ENCODE assay signal across 14 cellular contexts in genomic region chr14:61346221-61346620, GRCh38. TPM values are rescaled to one million over a fixed set of nuclear protein-coding genes. Genes with fewer than 3 reads are reported as not detected.
DNase-seq lines count a peak whose midpoint lies in the region; ATAC-seq, FAIRE-seq and TF ChIP-seq lines count a peak whose summit lies in the region.
"Had no signal": no experiment of that assay in that cellular context is flagged by ENCODE, and none has a peak within 500 bp of the region (broad histone marks: within the 10 kb centered on the region; RNA-seq: fewer than 3 reads in every experiment).

No MANE protein-coding gene starts in this region.

- no peak for TF ChIP-seq POLR2A in K562 (conservative IDR thresholded peaks at IDR 0.05)

- no peak for TF ChIP-seq EP300 in K562 (IDR thresholded peaks at IDR 0.05; ENCODE audit: low read length)

- no peak for DNase-seq in activated T-cell treated with anti-CD3 and anti-CD28 coated beads, Interleukin-2, amount 50 U/mL, for 4 hours
- DNase-seq in activated T-cell treated with anti-CD3 and anti-CD28 coated beads, Interleukin-2, amount 50 U/mL, for 1 hour = no peak
- DNase-seq in K562 (ENCODE audit: extremely low read depth in 1 of 4, low spot score in 3 of 4) (no peak), natural killer cell (no peak), COLO668 (lab: John Stamatoyannopoulos, UW; ENCODE audit: unreplicated experiment) (no peak), NCI-H226 (no peak)
- DNase-seq: aorta; NCI-H1417; NCI-H2227 treated with DMSO at 0.1 percent for 48 hours; pancreas; Right ventricle myocardium superior; stimulated activated CD4-positive, alpha-beta T cell treated with anti-CD3 and anti-CD28 coated beads, Interleukin-2, amount 100 ng/mL, for 48 hours had no signal

- ATAC-seq in activated T-cell treated with anti-CD3 and anti-CD28 coated beads, Interleukin-2, amount 50 U/mL, for 4 hours = no peak
- ATAC-seq in K562 (no peak), natural killer cell (no peak), HG02759 (IDR thresholded peaks at IDR 0.05; ENCODE audit: unreplicated experiment) (no peak)
- ATAC-seq: pancreas had no signal

- WGBS in K562 (ENCODE audit: insufficient coverage, low coverage, missing lambda C conversion rate) = 25% methylated on average over 2 of the region's 2 CpGs

- H4K20me1 ChIP-seq in K562 (replicated peaks; ENCODE audit: control insufficient read depth, insufficient read depth, low read length) = no peaks in the 10 kb centered on the region

- H3K9me1 ChIP-seq in K562 (ENCODE audit: control insufficient read depth, insufficient read depth, low read length) = no peaks in the 10 kb centered on the region

- no peak overlapping the region for H3K9ac ChIP-seq in K562 (ENCODE audit: insufficient read depth in 1 of 2, low read depth in 2 of 2, low read length in 2 of 2)

- H3K4me3 ChIP-seq in K562 = no peak overlapping the region
- H3K4me3 ChIP-seq: pancreas had no signal

- H3K4me3 Mint-ChIP-seq in activated T-cell treated with anti-CD3 and anti-CD28 coated beads, Interleukin-2, amount 50 U/mL, for 4 hours = peak overlapping the region; percentile 83
- H3K4me3 Mint-ChIP-seq in natural killer cell = peak overlapping the region; percentile 92

- H3K9me3 ChIP-seq in KOPT-K1 (ENCODE audit: insufficient read depth, low read length, poor library complexity, severe bottlenecking) (no peaks in the 10 kb centered on the region), K562 (replicated peaks; ENCODE audit: control insufficient read depth, insufficient read depth, low read depth, low read length) (no peaks in the 10 kb centered on the region)
- H3K9me3 ChIP-seq: pancreas had no signal

- H3K36me3 ChIP-seq in KOPT-K1 (ENCODE audit: insufficient read depth, low read length) = peaks cover 12% of the 10 kb centered on the region
- no peaks in the 10 kb centered on the region for H3K36me3 ChIP-seq in K562 (ENCODE audit: control insufficient read depth, insufficient read depth, low read length)
- H3K36me3 ChIP-seq: pancreas had no signal

- no peak for FAIRE-seq in K562 (lab: Jason Lieb, UNC)
- FAIRE-seq: pancreas had no signal

- no peak for TF ChIP-seq CTCF in K562 (IDR thresholded peaks at IDR 0.05 in 2 of 3, conservative IDR thresholded peaks at IDR 0.05 in 1 of 3; ENCODE audit: insufficient read depth in 2 of 3, low read depth in 1 of 3, low read length in 3 of 3)
- TF ChIP-seq CTCF in natural killer cell (IDR thresholded peaks at IDR 0.05) = no peak

- peaks cover 98% of the 10 kb centered on the region for H3K4me1 Mint-ChIP-seq in activated T-cell treated with anti-CD3 and anti-CD28 coated beads, Interleukin-2, amount 50 U/mL, for 4 hours (ENCODE audit: low read depth)
- peaks cover 99% of the 10 kb centered on the region in 2 donors for H3K4me1 Mint-ChIP-seq in natural killer cell

- CTCF ChIA-PET in K562 (lab: Yijun Ruan, JAX; ENCODE audit: low intra/inter-chr PET ratio) = no interaction called here

- H3K27ac ChIP-seq in KOPT-K1 (ENCODE audit: low read depth, low read length, poor library complexity, severe bottlenecking) = peak overlapping the region; percentile 98
- H3K27ac ChIP-seq in K562 (ENCODE audit: extremely low read depth, low read depth, low read length) = peak overlapping the region; percentile 25; the same call in 1 of the 3 replicates
- H3K27ac ChIP-seq: pancreas had no signal

- no TSS peak for BruUV-seq in K562 (replicated peaks; lab: Mats Ljungman, UMichigan)

- no peaks in the 10 kb centered on the region for H3K27me3 ChIP-seq in K562 (ENCODE audit: control insufficient read depth in 2 of 2, insufficient read depth in 2 of 2, low read length in 2 of 2)
- H3K27me3 ChIP-seq: pancreas had no signal

- H2AFZ ChIP-seq in K562 (ENCODE audit: low read depth, low read length) = no peak overlapping the region; the same call in 1 of the 2 replicates

- intact Hi-C loops in K562 (cut with micrococcal nuclease) = no loop called here
- intact Hi-C loops in natural killer cell (cut with micrococcal nuclease) = loop anchor here (10.0 kb wide), 1 partner anchor 319 kb away; no protein-coding TSS in a partner anchor

- no peak overlapping the region for H3K4me2 ChIP-seq in K562 (ENCODE audit: insufficient read depth, low read length)

- H3K27me3 Mint-ChIP-seq in activated T-cell treated with anti-CD3 and anti-CD28 coated beads, Interleukin-2, amount 50 U/mL, for 4 hours (ENCODE audit: low read depth) = no peaks in the 10 kb centered on the region
- H3K27me3 Mint-ChIP-seq in natural killer cell (ENCODE audit: low read depth in 2 of 2) = no peaks in the 10 kb centered on the region

- no peak for TF ChIP-seq RAD21 in K562 (CRISPR knock-in tag; conservative IDR thresholded peaks at IDR 0.05 in 1 of 2, IDR thresholded peaks at IDR 0.05 in 1 of 2)

- peak overlapping the region in 1 of 2 donors; percentile 99 for H3K27ac Mint-ChIP-seq in natural killer cell

- in situ Hi-C loops in K562 (cut with MboI) = no loop called here

- H3K9me3 Mint-ChIP-seq in activated T-cell treated with anti-CD3 and anti-CD28 coated beads, Interleukin-2, amount 50 U/mL, for 4 hours = peaks cover 3% of the 10 kb centered on the region
- no peaks in the 10 kb centered on the region for H3K9me3 Mint-ChIP-seq in natural killer cell

- H3K4me1 ChIP-seq in K562 (replicated peaks in 1 of 2; ENCODE audit: control insufficient read depth in 2 of 2, insufficient read depth in 2 of 2, low read length in 2 of 2) = peaks cover 9 to 32% of the 10 kb centered on the region in 2 experiments; a peak in 3 of 5 replicates
- H3K4me1 ChIP-seq: pancreas had no signal

- peaks cover 16% of the 10 kb centered on the region for H3K36me3 Mint-ChIP-seq in activated T-cell treated with anti-CD3 and anti-CD28 coated beads, Interleukin-2, amount 50 U/mL, for 4 hours (ENCODE audit: insufficient read depth)
- no peaks in the 10 kb centered on the region for H3K36me3 Mint-ChIP-seq in natural killer cell

- H3K79me2 ChIP-seq in K562 (ENCODE audit: control insufficient read depth, insufficient read depth, low read length) = peaks cover 3% of the 10 kb centered on the region; the same call in 1 of the 3 replicates

- POLR2A ChIA-PET in K562 (lab: Yijun Ruan, JAX) = interaction anchor here (0.8 to 1.5 kb wide), 2 partner anchors 12 to 23 kb away, joined by 3 read pairs; no protein-coding TSS in a partner anchor

TF ChIP-seq in K562, 482 proteins besides CTCF, POLR2A, EP300 and RAD21:
- TF ChIP-seq POLR2B (IDR thresholded peaks at IDR 0.05; ENCODE audit: low read depth, partially characterized antibody) (no peak), KLF16 (IDR thresholded peaks at IDR 0.05) (no peak), ZC3H11A (IDR thresholded peaks at IDR 0.05; ENCODE audit: low read depth, low read length) (no peak), ZNF316 (IDR thresholded peaks at IDR 0.05) (0 out of 2 replicates have a peak, but pooled peaks have one; percentile 25)

RNA-seq across cellular contexts. Expression of gene PRKCH, which starts 24.8 kb away (rescaled TPM):
- 100 to 1,000 TPM; 109 to 141 (median 134) TPM for total RNA-seq in activated T-cell treated with anti-CD3 and anti-CD28 coated beads, Interleukin-2, amount 50 U/mL, for 4 hours
- total RNA-seq in K562 (2011; cell fraction: chromatin; rRNA removed; ENCODE audit: low replicate concordance) = 8.7 and 13.2 TPM in 2 replicates
- total RNA-seq in K562 (2011; cell fraction: nucleolus; rRNA removed) = 3.2 and 3.5 TPM in 2 replicates
- total RNA-seq in K562 (2011; cell fraction: nucleoplasm; rRNA removed) = 7.8 and 8.9 TPM in 2 replicates
- total RNA-seq in K562 (2014; rRNA removed) = 4.0 and 9.9 TPM in 2 replicates
- 4.1 and 4.3 TPM in 2 replicates for total RNA-seq in K562 (2014; rRNA removed; fragmentation: Illumina TruSeq; extraction: Trizol)
- total RNA-seq in K562 (2015; rRNA removed; fragmentation: Illumina TruSeq; extraction: Trizol) = 3.8 and 4.0 TPM in 2 replicates
- 4.0 and 5.6 TPM in 2 replicates for total RNA-seq in K562 (2021)
- 0.83 and 2.7 TPM in 2 replicates for polyA plus RNA-seq in K562 (2011; rRNA removed)
- 0.62 and 4.8 TPM in 2 replicates for polyA plus RNA-seq in K562 (2011; cell fraction: cytosol; rRNA removed)
- polyA plus RNA-seq in K562 (2011; cell fraction: nucleus; rRNA removed) = 0.81 and 4.7 TPM in 2 replicates
- polyA plus RNA-seq in K562 (2012) = 2.0 and 5.2 TPM in 2 replicates
- 4.1 and 4.3 TPM in 2 replicates for polyA plus RNA-seq in K562 (2014; fragmentation: Illumina TruSeq; extraction: Trizol)
- 1 to 10 TPM in 1 of 2 experiments, under 1 TPM in 1; 0.61 to 1.1 TPM for polyA plus RNA-seq in K562 (2014; fragmentation: Nextera tagmentation; extraction: Ambion mirVana)
- polyA plus RNA-seq in K562 (2014; rRNA removed) = 2.7 and 4.4 TPM in 2 replicates
- 3.0 and 6.1 TPM in 2 replicates for polyA minus RNA-seq in K562 (2011; rRNA and poly(A)+ RNA removed)
- 10.4 TPM in 1 of 2 replicates, not detected in the other for polyA minus RNA-seq in K562 (2011; cell fraction: cytosol; rRNA and poly(A)+ RNA removed)
- 0.33 and 2.4 TPM in 2 replicates for polyA minus RNA-seq in K562 (2011; cell fraction: nucleus; rRNA and poly(A)+ RNA removed)
- 100 to 1,000 TPM; 610 to 756 (median 618) TPM for total RNA-seq in natural killer cell

Comparison
In these comparisons a context has a peak if more than half of its experiments do, and no peak if none do; other contexts are left out.
1. RNA of gene PRKCH, which starts 24.8 kb away (total RNA-seq): 610 to 756 TPM in natural killer cell and 109 to 141 TPM in activated T-cell treated with anti-CD3 and anti-CD28 coated beads, Interleukin-2, amount 50 U/mL, for 4 hours; 3.2 to 13.2 TPM in K562; every median in the first group is over 4 times any median in the second.